In the genomic region with DNA sequence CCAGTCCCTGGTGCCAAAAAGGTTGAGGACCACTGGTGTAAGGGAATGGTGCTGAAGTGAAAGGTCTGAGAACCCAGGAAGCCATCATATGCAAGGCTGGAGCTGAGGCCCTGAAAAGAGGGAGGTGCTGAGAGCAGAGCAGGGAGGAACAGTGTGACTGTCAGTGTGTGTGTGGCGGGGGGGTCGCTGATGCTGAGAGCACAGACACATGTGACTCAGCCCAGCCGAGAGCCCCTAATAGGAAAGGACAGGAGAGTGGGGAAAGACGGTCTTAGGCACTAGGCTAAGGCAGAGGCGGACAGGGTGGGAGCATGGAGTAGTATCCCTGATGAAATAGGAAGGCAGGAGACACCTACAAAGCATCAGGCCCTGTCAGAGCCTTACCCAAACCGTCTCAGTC, we compare ENCODE assay signal across 13 cellular contexts. TPM values are rescaled to one million over a fixed set of nuclear protein-coding genes. Genes with fewer than 3 reads are reported as not detected.
DNase-seq lines count a peak whose midpoint lies in the region; ATAC-seq, FAIRE-seq and TF ChIP-seq lines count a peak whose summit lies in the region.
"Had no signal": no experiment of that assay in that cellular context is flagged by ENCODE, and none has a peak within 500 bp of the region (broad histone marks: within the 10 kb centered on the region; RNA-seq: fewer than 3 reads in every experiment).

No MANE protein-coding gene starts in this region.

- no peak overlapping the region for H3K27ac ChIP-seq in CD8-positive, alpha-beta memory T cell (ENCODE audit: low read depth, low read length)
- H3K27ac ChIP-seq in HUES6 (ENCODE audit: low read depth, low read length) = no peak overlapping the region
- H3K27ac ChIP-seq in K562 (ENCODE audit: extremely low read depth, low read depth, low read length) = peak overlapping the region; percentile 75

- H3K27me3 Mint-ChIP-seq in CD8-positive, alpha-beta memory T cell = peaks cover 8% of the 10 kb centered on the region in 2 donors
- peaks cover 0 to 6% of the 10 kb centered on the region in 2 donors for H3K27me3 Mint-ChIP-seq in natural killer cell treated with Interleukin-12 subunit alpha and Interleukin-12 subunit beta and Interleukin-15 and Interleukin-18, amount 100 ng/mL, for 72 hours

- peak overlapping the region in 4 of 8 donors; percentile 27 to 79 (median 72) for H3K27ac Mint-ChIP-seq in CD8-positive, alpha-beta memory T cell
- H3K27ac Mint-ChIP-seq in natural killer cell treated with Interleukin-12 subunit alpha and Interleukin-12 subunit beta and Interleukin-15 and Interleukin-18, amount 100 ng/mL, for 72 hours = peak overlapping the region in 1 of 2 donors; percentile 26

- no peak for FAIRE-seq in K562 (lab: Jason Lieb, UNC)
- FAIRE-seq: islet of Langerhans had no signal

- no peak overlapping the region for H3K9ac ChIP-seq in HUES6 (ENCODE audit: low read length)
- peak overlapping the region; percentile 80 to 91 for H3K9ac ChIP-seq in K562 (ENCODE audit: insufficient read depth in 1 of 2, low read depth in 2 of 2, low read length in 2 of 2)

- H3K4me1 Mint-ChIP-seq in CD8-positive, alpha-beta memory T cell = peaks cover 10 to 16% (median 11%) of the 10 kb centered on the region in 3 donors
- peaks cover 13 to 17% of the 10 kb centered on the region in 2 donors for H3K4me1 Mint-ChIP-seq in natural killer cell treated with Interleukin-12 subunit alpha and Interleukin-12 subunit beta and Interleukin-15 and Interleukin-18, amount 100 ng/mL, for 72 hours (ENCODE audit: low read depth in 2 of 2)

- H4K20me1 ChIP-seq in K562 (replicated peaks; ENCODE audit: control insufficient read depth, insufficient read depth, low read length) = no peaks in the 10 kb centered on the region

- TF ChIP-seq EP300 in K562 (IDR thresholded peaks at IDR 0.05; ENCODE audit: low read length) = no peak

- intact Hi-C loops in K562 (cut with micrococcal nuclease) = no loop called here

- no peaks in the 10 kb centered on the region for H3K9me3 ChIP-seq in CD8-positive, alpha-beta memory T cell (ENCODE audit: low read length)
- H3K9me3 ChIP-seq in HUES6 (ENCODE audit: control insufficient read depth, insufficient read depth, low read depth, low read length) (no peaks in the 10 kb centered on the region), K562 (replicated peaks; ENCODE audit: control insufficient read depth, insufficient read depth, low read depth, low read length) (no peaks in the 10 kb centered on the region)

- no peak for TF ChIP-seq RAD21 in K562 (CRISPR knock-in tag; conservative IDR thresholded peaks at IDR 0.05 in 1 of 2, IDR thresholded peaks at IDR 0.05 in 1 of 2)

- WGBS in K562 (ENCODE audit: insufficient coverage, low coverage, missing lambda C conversion rate) = 54% methylated on average over 6 of the region's 6 CpGs

- H3K27me3 ChIP-seq in CD8-positive, alpha-beta memory T cell (ENCODE audit: insufficient read depth, low read length, poor library complexity, severe bottlenecking) = no peaks in the 10 kb centered on the region
- no peaks in the 10 kb centered on the region for H3K27me3 ChIP-seq in HUES6 (ENCODE audit: control insufficient read depth, insufficient read depth, low read length)
- no peaks in the 10 kb centered on the region for H3K27me3 ChIP-seq in K562 (ENCODE audit: control insufficient read depth in 2 of 2, insufficient read depth in 2 of 2, low read length in 2 of 2)

- no TSS peak for BruUV-seq in K562 (replicated peaks; lab: Mats Ljungman, UMichigan)

- H3K36me3 ChIP-seq in CD8-positive, alpha-beta memory T cell (ENCODE audit: insufficient read depth, low read length) = no peaks in the 10 kb centered on the region
- H3K36me3 ChIP-seq in HUES6 (ENCODE audit: control insufficient read depth, insufficient read depth, low read length) (peaks cover 41% of the 10 kb centered on the region), K562 (ENCODE audit: control insufficient read depth, insufficient read depth, low read length) (no peaks in the 10 kb centered on the region)

- peaks cover 9% of the 10 kb centered on the region; the same call in 2 of the 3 replicates for H3K79me2 ChIP-seq in K562 (ENCODE audit: control insufficient read depth, insufficient read depth, low read length)

- H2AFZ ChIP-seq in K562 (ENCODE audit: low read depth, low read length) = peak overlapping the region; percentile 12; the same call in 1 of the 2 replicates

- in situ Hi-C loops in K562 (cut with MboI) (loop anchor here (5.0 to 10.0 kb wide), 2 partner anchors 86 to 403 kb away; no protein-coding TSS in a partner anchor), GM13976 (cut with MboI; ENCODE audit: low sequenced_read_pairs, unreplicated experiment) (loop anchor here (10.0 kb wide), 2 partner anchors 93 to 403 kb away; no protein-coding TSS in a partner anchor)

- no peaks in the 10 kb centered on the region for H3K9me3 Mint-ChIP-seq in CD8-positive, alpha-beta memory T cell
- H3K9me3 Mint-ChIP-seq in natural killer cell treated with Interleukin-12 subunit alpha and Interleukin-12 subunit beta and Interleukin-15 and Interleukin-18, amount 100 ng/mL, for 72 hours = no peaks in the 10 kb centered on the region

- peak overlapping the region; percentile 91 for H3K4me2 ChIP-seq in K562 (ENCODE audit: insufficient read depth, low read length)

- CTCF ChIA-PET in CD8-positive, alpha-beta memory T cell (lab: Charles Lee) = interaction anchor here (6.5 to 8.0 kb wide), 2 partner anchors 16 to 86 kb away, joined by 118 to 152 read pairs; a partner anchor contains a TSS
- CTCF ChIA-PET in K562 (lab: Yijun Ruan, JAX; ENCODE audit: low intra/inter-chr PET ratio) = no interaction called here

- no peak for TF ChIP-seq POLR2A in K562 (conservative IDR thresholded peaks at IDR 0.05)

- H3K4me1 ChIP-seq in CD8-positive, alpha-beta memory T cell (ENCODE audit: insufficient read depth, low read length) = peaks cover 7% of the 10 kb centered on the region
- H3K4me1 ChIP-seq in HUES6 (ENCODE audit: control insufficient read depth, insufficient read depth, low read length) = peaks cover 25% of the 10 kb centered on the region
- H3K4me1 ChIP-seq in K562 (replicated peaks in 1 of 2; ENCODE audit: control insufficient read depth in 2 of 2, insufficient read depth in 2 of 2, low read length in 2 of 2) = peaks cover 6 to 24% of the 10 kb centered on the region in 2 experiments; a peak in 4 of 5 replicates

- peak in 1 of 5 donors; percentile 2 for DNase-seq in CD8-positive, alpha-beta memory T cell
- peak in 1 of 4 experiments; percentile 33 for DNase-seq in K562 (ENCODE audit: extremely low read depth in 1 of 4, low spot score in 3 of 4)
- DNase-seq in natural killer cell treated with Interleukin-12 subunit alpha and Interleukin-12 subunit beta and Interleukin-15 and Interleukin-18, amount 100 ng/mL, for 72 hours (ENCODE audit: low spot score) = no peak
- no peak for DNase-seq in GM13976 (ENCODE audit: low spot score)
- no peak for DNase-seq in GF-D8 (lab: John Stamatoyannopoulos, UW)
- no peak for DNase-seq in NCI-H2171 (lab: John Stamatoyannopoulos, UW)
- DNase-seq: DMS79 treated with DMSO at 0.1 percent for 48 hours, GM23248, NCI-H1694 treated with DMSO at 0.1 percent for 48 hours, SHP77 treated with DMSO at 0.1 percent for 48 hours had no signal

- POLR2A ChIA-PET in CD8-positive, alpha-beta memory T cell (lab: Charles Lee) = no interaction called here
- POLR2A ChIA-PET in K562 (lab: Yijun Ruan, JAX) = interaction anchor here (1.0 to 2.1 kb wide), 2 partner anchors 16 to 50 kb away, joined by 3 to 11 read pairs; a partner anchor contains a TSS

- H3K4me3 ChIP-seq in CD8-positive, alpha-beta memory T cell (ENCODE audit: low read length) = no peak overlapping the region
- H3K4me3 ChIP-seq in HUES6 (ENCODE audit: low read depth, low read length) = peak overlapping the region; percentile 74; the same call in 1 of the 2 replicates
- H3K4me3 ChIP-seq in K562 = no peak overlapping the region

- no peak for TF ChIP-seq CTCF in K562 (IDR thresholded peaks at IDR 0.05 in 2 of 3, conservative IDR thresholded peaks at IDR 0.05 in 1 of 3; ENCODE audit: insufficient read depth in 2 of 3, low read depth in 1 of 3, low read length in 3 of 3)
- TF ChIP-seq CTCF in GM13976 (IDR thresholded peaks at IDR 0.05; ENCODE audit: borderline replicate concordance, control extremely low read depth, extremely low read depth, insufficient read depth, missing control alignments) = no peak

- peaks cover 0 to 2% (median 0%) of the 10 kb centered on the region in 3 donors for H3K36me3 Mint-ChIP-seq in CD8-positive, alpha-beta memory T cell
- no peaks in the 10 kb centered on the region for H3K36me3 Mint-ChIP-seq in natural killer cell treated with Interleukin-12 subunit alpha and Interleukin-12 subunit beta and Interleukin-15 and Interleukin-18, amount 100 ng/mL, for 72 hours

- peak overlapping the region; percentile 13 to 94 (median 65) for H3K4me3 Mint-ChIP-seq in CD8-positive, alpha-beta memory T cell
- H3K4me3 Mint-ChIP-seq in natural killer cell treated with Interleukin-12 subunit alpha and Interleukin-12 subunit beta and Interleukin-15 and Interleukin-18, amount 100 ng/mL, for 72 hours = peak overlapping the region; percentile 82

- no peak for ATAC-seq in K562
- ATAC-seq in natural killer cell treated with Interleukin-12 subunit alpha and Interleukin-12 subunit beta and Interleukin-15 and Interleukin-18, amount 100 ng/mL, for 72 hours = no peak
- ATAC-seq in GM19452 (IDR thresholded peaks at IDR 0.05; ENCODE audit: unreplicated experiment) = no peak

- no peaks in the 10 kb centered on the region for H3K9me1 ChIP-seq in K562 (ENCODE audit: control insufficient read depth, insufficient read depth, low read length)

RNA-seq across cellular contexts. Expression of a gene that starts 1.2 kb away (rescaled TPM):
- 1 to 10 TPM; 4.8 to 6.8 TPM for total RNA-seq in CD8-positive, alpha-beta memory T cell
- polyA plus RNA-seq in CD8-positive, alpha-beta memory T cell = 0.67 TPM
- total RNA-seq in K562 (2011; cell fraction: chromatin; rRNA removed; ENCODE audit: low replicate concordance) = 15.4 and 25.4 TPM in 2 replicates
- 22.5 and 35.0 TPM in 2 replicates for total RNA-seq in K562 (2011; cell fraction: nucleolus; rRNA removed)
- total RNA-seq in K562 (2011; cell fraction: nucleoplasm; rRNA removed) = 21.7 and 23.8 TPM in 2 replicates
- total RNA-seq in K562 (2014; rRNA removed) = 24.0 and 24.9 TPM in 2 replicates
- total RNA-seq in K562 (2014; rRNA removed; fragmentation: Illumina TruSeq; extraction: Trizol) = 7.6 and 10.3 TPM in 2 replicates
- 8.9 and 10.0 TPM in 2 replicates for total RNA-seq in K562 (2015; rRNA removed; fragmentation: Illumina TruSeq; extraction: Trizol)
- 12.7 and 15.0 TPM in 2 replicates for total RNA-seq in K562 (2021)
- polyA plus RNA-seq in K562 (2011; rRNA removed) = 23.4 and 28.0 TPM in 2 replicates
- polyA plus RNA-seq in K562 (2011; cell fraction: cytosol; rRNA removed) = 26.8 and 45.5 TPM in 2 replicates
- polyA plus RNA-seq in K562 (2011; cell fraction: nucleus; rRNA removed) = 43.7 and 59.8 TPM in 2 replicates
- 14.9 and 22.4 TPM in 2 replicates for polyA plus RNA-seq in K562 (2012)
- 14.3 and 18.9 TPM in 2 replicates for polyA plus RNA-seq in K562 (2014; fragmentation: Illumina TruSeq; extraction: Trizol)
- polyA plus RNA-seq in K562 (2014; fragmentation: Nextera tagmentation; extraction: Ambion mirVana) = 10 to 100 TPM in 1 of 2 experiments, 1 to 10 TPM in 1; 9.5 to 17.9 TPM
- 26.5 and 28.8 TPM in 2 replicates for polyA plus RNA-seq in K562 (2014; rRNA removed)
- polyA minus RNA-seq in K562 (2011; rRNA and poly(A)+ RNA removed) = 7.7 and 16.5 TPM in 2 replicates
- 6.1 and 8.9 TPM in 2 replicates for polyA minus RNA-seq in K562 (2011; cell fraction: cytosol; rRNA and poly(A)+ RNA removed)
- 11.6 and 13.3 TPM in 2 replicates for polyA minus RNA-seq in K562 (2011; cell fraction: nucleus; rRNA and poly(A)+ RNA removed)
- 1 to 10 TPM; 2.2 to 4.9 TPM for total RNA-seq in natural killer cell treated with Interleukin-12 subunit alpha and Interleukin-12 subunit beta and Interleukin-15 and Interleukin-18, amount 100 ng/mL, for 72 hours

RNA-seq across cellular contexts. Expression of a gene that starts 17.0 kb away (rescaled TPM):
- total RNA-seq in CD8-positive, alpha-beta memory T cell = 10 to 100 TPM; 15.1 to 19.8 TPM
- 11.2 TPM for polyA plus RNA-seq in CD8-positive, alpha-beta memory T cell
- 7.3 and 21.2 TPM in 2 replicates for total RNA-seq in K562 (2011; cell fraction: chromatin; rRNA removed; ENCODE audit: low replicate concordance)
- 8.8 and 12.7 TPM in 2 replicates for total RNA-seq in K562 (2011; cell fraction: nucleolus; rRNA removed)
- total RNA-seq in K562 (2011; cell fraction: nucleoplasm; rRNA removed) = 5.4 and 6.3 TPM in 2 replicates
- total RNA-seq in K562 (2014; rRNA removed) (2.5 and 4.5 TPM in 2 replicates), K562 (2014; rRNA removed; fragmentation: Illumina TruSeq; extraction: Trizol) (1.1 TPM in 2 replicates), K562 (2015; rRNA removed; fragmentation: Illumina TruSeq; extraction: Trizol) (2.5 and 2.7 TPM in 2 replicates), K562 (2021) (7.4 and 7.5 TPM in 2 replicates)
- polyA plus RNA-seq in K562 (2011; rRNA removed) (2.5 and 2.9 TPM in 2 replicates), K562 (2014; fragmentation: Illumina TruSeq; extraction: Trizol) (3.3 and 5.5 TPM in 2 replicates), K562 (2014; fragmentation: Nextera tagmentation; extraction: Ambion mirVana) (under 1 TPM; 0.46 to 0.68 TPM), K562 (2014; rRNA removed) (4.3 and 6.2 TPM in 2 replicates)
- 2.3 and 4.4 TPM in 2 replicates for polyA plus RNA-seq in K562 (2011; cell fraction: cytosol; rRNA removed)
- 8.0 and 15.0 TPM in 2 replicates for polyA plus RNA-seq in K562 (2011; cell fraction: nucleus; rRNA removed)
- 5.2 and 6.4 TPM in 2 replicates for polyA plus RNA-seq in K562 (2012)
- polyA minus RNA-seq in K562 (2011; rRNA and poly(A)+ RNA removed) = 4.3 and 5.0 TPM in 2 replicates
- 2.9 and 5.5 TPM in 2 replicates for polyA minus RNA-seq in K562 (2011; cell fraction: cytosol; rRNA and poly(A)+ RNA removed)
- 14.0 and 14.4 TPM in 2 replicates for polyA minus RNA-seq in K562 (2011; cell fraction: nucleus; rRNA and poly(A)+ RNA removed)
- 10 to 100 TPM; 28.7 to 29.8 TPM for total RNA-seq in natural killer cell treated with Interleukin-12 subunit alpha and Interleukin-12 subunit beta and Interleukin-15 and Interleukin-18, amount 100 ng/mL, for 72 hours

RNA-seq across cellular contexts. Expression of a gene that starts 25.7 kb away (rescaled TPM):
- total RNA-seq in CD8-positive, alpha-beta memory T cell = not detected
- not detected for polyA plus RNA-seq in CD8-positive, alpha-beta memory T cell
- total RNA-seq in K562 (2011; cell fraction: chromatin; rRNA removed; ENCODE audit: low replicate concordance) = not detected in 2 replicates
- total RNA-seq in K562 (2011; cell fraction: nucleolus; rRNA removed) = not detected in 2 replicates
- not detected in 2 replicates for total RNA-seq in K562 (2011; cell fraction: nucleoplasm; rRNA removed)
- total RNA-seq in K562 (2014; rRNA removed) (not detected in 2 replicates), K562 (2014; rRNA removed; fragmentation: Illumina TruSeq; extraction: Trizol) (not detected in 2 replicates), K562 (2015; rRNA removed; fragmentation: Illumina TruSeq; extraction: Trizol) (not detected in 2 replicates), K562 (2021) (0.24 and 0.36 TPM in 2 replicates)
- polyA plus RNA-seq in K562 (2011; rRNA removed) (not detected in 2 replicates), K562 (2014; fragmentation: Illumina TruSeq; extraction: Trizol) (not detected in 2 replicates), K562 (2014; fragmentation: Nextera tagmentation; extraction: Ambion mirVana) (under 1 TPM in 1 of 2 experiments, not detected in 1; 0.07 TPM), K562 (2014; rRNA removed) (not detected in 2 replicates)
- polyA plus RNA-seq in K562 (2011; cell fraction: cytosol; rRNA removed) = not detected in 2 replicates
- polyA plus RNA-seq in K562 (2011; cell fraction: nucleus; rRNA removed) = not detected in 2 replicates
- 1.0 TPM in 1 of 2 replicates, not detected in the other for polyA plus RNA-seq in K562 (2012)
- polyA minus RNA-seq in K562 (2011; rRNA and poly(A)+ RNA removed) = not detected in 2 replicates
- not detected in 2 replicates for polyA minus RNA-seq in K562 (2011; cell fraction: cytosol; rRNA and poly(A)+ RNA removed)
- polyA minus RNA-seq in K562 (2011; cell fraction: nucleus; rRNA and poly(A)+ RNA removed) = not detected in 2 replicates
- not detected for total RNA-seq in natural killer cell treated with Interleukin-12 subunit alpha and Interleukin-12 subunit beta and Interleukin-15 and Interleukin-18, amount 100 ng/mL, for 72 hours

RNA-seq across cellular contexts. Expression of a gene that starts 49.7 kb away (rescaled TPM):
- under 1 TPM; 0.18 to 0.22 TPM for total RNA-seq in CD8-positive, alpha-beta memory T cell
- polyA plus RNA-seq in CD8-positive, alpha-beta memory T cell = not detected
- not detected in 2 replicates for total RNA-seq in K562 (2011; cell fraction: chromatin; rRNA removed; ENCODE audit: low replicate concordance)
- not detected in 2 replicates for total RNA-seq in K562 (2011; cell fraction: nucleolus; rRNA removed)
- total RNA-seq in K562 (2011; cell fraction: nucleoplasm; rRNA removed) = not detected in 2 replicates
- 0.05 TPM in 1 of 2 replicates, not detected in the other for total RNA-seq in K562 (2014; rRNA removed)
- total RNA-seq in K562 (2014; rRNA removed; fragmentation: Illumina TruSeq; extraction: Trizol) = not detected in 2 replicates
- not detected in 2 replicates for total RNA-seq in K562 (2015; rRNA removed; fragmentation: Illumina TruSeq; extraction: Trizol)
- total RNA-seq in K562 (2021) = not detected in 2 replicates
- polyA plus RNA-seq in K562 (2011; rRNA removed) = not detected in 2 replicates
- polyA plus RNA-seq in K562 (2011; cell fraction: cytosol; rRNA removed) = not detected in 2 replicates
- polyA plus RNA-seq in K562 (2011; cell fraction: nucleus; rRNA removed) = 0.08 and 0.13 TPM in 2 replicates
- 0.11 TPM in 1 of 2 replicates, not detected in the other for polyA plus RNA-seq in K562 (2012)
- not detected in 2 replicates for polyA plus RNA-seq in K562 (2014; fragmentation: Illumina TruSeq; extraction: Trizol)
- not detected for polyA plus RNA-seq in K562 (2014; fragmentation: Nextera tagmentation; extraction: Ambion mirVana)
- polyA plus RNA-seq in K562 (2014; rRNA removed) = not detected in 2 replicates
- not detected in 2 replicates for polyA minus RNA-seq in K562 (2011; rRNA and poly(A)+ RNA removed)
- not detected in 2 replicates for polyA minus RNA-seq in K562 (2011; cell fraction: cytosol; rRNA and poly(A)+ RNA removed)
- not detected in 2 replicates for polyA minus RNA-seq in K562 (2011; cell fraction: nucleus; rRNA and poly(A)+ RNA removed)
- total RNA-seq in natural killer cell treated with Interleukin-12 subunit alpha and Interleukin-12 subunit beta and Interleukin-15 and Interleukin-18, amount 100 ng/mL, for 72 hours = 1 to 10 TPM in 1 of 2 donors, under 1 TPM in 1; 0.14 to 1.1 TPM
